22 cellular contexts compared by ENCODE assay signal in genomic region chr4:158168606-158169005, GRCh38. TPM values are rescaled to one million over a fixed set of nuclear protein-coding genes. Genes with fewer than 3 reads are reported as not detected.
A peak's percentile ranks its signal among the peaks of the same experiment; 100 is the strongest.
DNase-seq lines count a peak whose midpoint lies in the region; ATAC-seq and TF ChIP-seq lines count a peak whose summit lies in the region.
"Had no signal": no experiment of that assay in that cellular context is flagged by ENCODE, and none has a peak within 500 bp of the region (broad histone marks: within the 10 kb centered on the region; RNA-seq: fewer than 3 reads in every experiment).

No MANE protein-coding gene starts in this region.

- H3K4me3 ChIP-seq in ascending aorta: peak overlapping the region; percentile 68 to 88
- H3K4me3 ChIP-seq in esophagus muscularis mucosa: peak overlapping the region; percentile 52 to 56 (median 54)
- H3K4me3 ChIP-seq in osteoblast (ENCODE audit: insufficient read depth, low read length): peak overlapping the region; percentile 63
- H3K4me3 ChIP-seq in tibial artery: peak overlapping the region; percentile 54 to 57
- H3K4me3 ChIP-seq: lung had no signal

- TF ChIP-seq EP300 in esophagus muscularis mucosa (IDR thresholded peaks at IDR 0.05): no peak

- no peak for TF ChIP-seq POLR2A in esophagus muscularis mucosa (IDR thresholded peaks at IDR 0.05; ENCODE audit: low read depth)

- peaks cover 0 to 5% of the 10 kb centered on the region in 2 donors for H3K36me3 ChIP-seq in ascending aorta
- H3K36me3 ChIP-seq in esophagus muscularis mucosa: no peaks in the 10 kb centered on the region
- H3K36me3 ChIP-seq in osteoblast (ENCODE audit: insufficient read depth, low read length): peaks cover 4% of the 10 kb centered on the region
- H3K36me3 ChIP-seq in tibial artery: no peaks in the 10 kb centered on the region
- H3K36me3 ChIP-seq: pancreas had no signal

- H3K9me3 ChIP-seq in ascending aorta (no peaks in the 10 kb centered on the region), esophagus muscularis mucosa (no peaks in the 10 kb centered on the region), osteoblast (ENCODE audit: low read depth, low read length) (no peaks in the 10 kb centered on the region), tibial artery (no peaks in the 10 kb centered on the region)
- H3K9me3 ChIP-seq: pancreas had no signal

- no peak for TF ChIP-seq CTCF in ascending aorta (IDR thresholded peaks at IDR 0.05)
- TF ChIP-seq CTCF in esophagus muscularis mucosa (IDR thresholded peaks at IDR 0.05): no peak
- no peak for TF ChIP-seq CTCF in osteoblast (IDR thresholded peaks at IDR 0.05; ENCODE audit: extremely low read depth, low read depth, low read length)
- TF ChIP-seq CTCF in tibial artery (IDR thresholded peaks at IDR 0.05): no peak
- TF ChIP-seq CTCF in GM20000 (IDR thresholded peaks at IDR 0.05; ENCODE audit: extremely low read depth, missing control alignments): no peak

- H4K20me1 ChIP-seq in osteoblast (ENCODE audit: insufficient read depth, low read length): peaks cover 2% of the 10 kb centered on the region

- peaks cover 29% of the 10 kb centered on the region for H3K79me2 ChIP-seq in osteoblast (ENCODE audit: insufficient read depth, low read length)

- 83% methylated on average over 5 of the region's 5 CpGs for WGBS in esophagus muscularis mucosa

- H3K4me1 ChIP-seq in ascending aorta (peaks cover 0 to 14% of the 10 kb centered on the region in 2 donors), esophagus muscularis mucosa (peaks cover 13 to 64% (median 54%) of the 10 kb centered on the region in 4 donors), osteoblast (ENCODE audit: insufficient read depth, low read length) (peaks cover 27% of the 10 kb centered on the region), tibial artery (peaks cover 0 to 67% (median 17%) of the 10 kb centered on the region in 4 donors)

- peak overlapping the region; percentile 79 for H3K4me2 ChIP-seq in osteoblast (ENCODE audit: insufficient read depth, low read length)

- H3K27me3 ChIP-seq in ascending aorta: no peaks in the 10 kb centered on the region
- H3K27me3 ChIP-seq in esophagus muscularis mucosa: no peaks in the 10 kb centered on the region
- H3K27me3 ChIP-seq in osteoblast (ENCODE audit: insufficient read depth, low read length): no peaks in the 10 kb centered on the region
- no peaks in the 10 kb centered on the region for H3K27me3 ChIP-seq in tibial artery
- H3K27me3 ChIP-seq: pancreas had no signal

- DNase-seq in ascending aorta (ENCODE audit: low spot score in 2 of 2): no peak
- DNase-seq in esophagus muscularis mucosa (ENCODE audit: extremely low spot score): no peak
- DNase-seq in osteoblast (ENCODE audit: insufficient read length, low spot score, missing footprints): no peak
- DNase-seq in tibial artery: no peak
- DNase-seq in GM20000 (ENCODE audit: low spot score): no peak
- DNase-seq: activated CD4-positive, alpha-beta T cell treated with anti-CD3 and anti-CD28 coated beads, Interleukin-2, amount 50 U/mL, for 1 hour; amniotic stem cell; CD4-positive, CD25-positive, alpha-beta regulatory T cell; effector memory CD8-positive, alpha-beta T cell; KG1; NCI-H1694; NCI-H82; pancreas; stimulated activated CD4-positive, alpha-beta T cell treated with anti-CD3 and anti-CD28 coated beads, Interleukin-4, amount 100 ng/mL, for 24 hours had no signal

- peak overlapping the region; percentile 88 to 97 for H3K27ac ChIP-seq in ascending aorta
- H3K27ac ChIP-seq in esophagus muscularis mucosa (replicated peaks in 1 of 4): peak overlapping the region; percentile 73 to 79 (median 76)
- no peak overlapping the region for H3K27ac ChIP-seq in osteoblast (ENCODE audit: low read depth, low read length)
- peak overlapping the region; percentile 87 to 89 for H3K27ac ChIP-seq in tibial artery
- H3K27ac ChIP-seq: RWPE1 had no signal

- ATAC-seq in HG02938 (IDR thresholded peaks at IDR 0.05; ENCODE audit: unreplicated experiment): no peak
- no peak for ATAC-seq in GM18907 (IDR thresholded peaks at IDR 0.05; ENCODE audit: unreplicated experiment)
- ATAC-seq in GM21423 (IDR thresholded peaks at IDR 0.05; ENCODE audit: unreplicated experiment): no peak
- ATAC-seq: effector memory CD8-positive, alpha-beta T cell; pancreas; stimulated activated memory B cell treated with anti-CD40 and anti-IgM and Interleukin-4, amounts not matched to agents 10 μg/mL and 1 μg/mL and 100 μg/mL, for 72 hours had no signal

- intact Hi-C loops in ascending aorta (cut with DNase I) (no loop called here), esophagus muscularis mucosa (cut with DNase I) (no loop called here), tibial artery (cut with DNase I; ENCODE audit: low total_unique reads) (no loop called here)

- no peak overlapping the region for H2AFZ ChIP-seq in osteoblast (ENCODE audit: low read length)

RNA-seq across cellular contexts. Expression of gene GASK1B, which starts 4.2 kb away (rescaled TPM):
- 69.7 TPM for total RNA-seq in ascending aorta
- total RNA-seq in esophagus muscularis mucosa: 10 to 100 TPM; 27.5 to 45.9 (median 32.4) TPM
- 35.4 and 42.0 TPM in 2 replicates for total RNA-seq in osteoblast
- total RNA-seq: activated T-helper 1 cell treated with anti-CD3 and anti-CD28 coated beads, Interleukin-12 subunit alpha, Interleukin-12 subunit beta, Interleukin-2, Interleukin-4 antibody, amounts not matched to agents 30 ng/mL and 10 ng/mL and 1 ng/mL, durations not matched to agents 14 hours and 24 hours and 36 hours; CD4-positive, CD25-positive, alpha-beta regulatory T cell; T-helper 2 cell treated with Interferon-gamma antibody and Interleukin-4, amounts not matched to agents 100 ng/mL and 5 ng/mL, for 36 hours had no signal

RNA-seq across cellular contexts. Expression of gene TMEM144, which starts 41.7 kb away (rescaled TPM):
- total RNA-seq in ascending aorta (4.0 TPM), esophagus muscularis mucosa (1 to 10 TPM; 1.3 to 3.3 (median 2.7) TPM), osteoblast (6.8 and 8.0 TPM in 2 replicates)
- total RNA-seq: activated T-helper 1 cell treated with anti-CD3 and anti-CD28 coated beads, Interleukin-12 subunit alpha, Interleukin-12 subunit beta, Interleukin-2, Interleukin-4 antibody, amounts not matched to agents 30 ng/mL and 10 ng/mL and 1 ng/mL, durations not matched to agents 14 hours and 24 hours and 36 hours; CD4-positive, CD25-positive, alpha-beta regulatory T cell had no signal
